8 cellular contexts compared by ENCODE assay signal in genomic region chr12:107685360-107686248, GRCh38. TPM values are rescaled to one million over a fixed set of nuclear protein-coding genes. Genes with fewer than 3 reads are reported as not detected.
DNase-seq lines count a peak whose midpoint lies in the region; ATAC-seq and TF ChIP-seq lines count a peak whose summit lies in the region.

Gene PWP1, plus strand, starts transcription at chr12:107685799. Its CDS starts 101 bp downstream, at chr12:107685900.

- H3K4me1 Mint-ChIP-seq in H9 (peaks cover 13 to 14% of the 10 kb centered on the region in 2 experiments), nephron (peaks cover 23% of the 10 kb centered on the region)

- H2BK120ac ChIP-seq in H9 (ENCODE audit: low read depth, low read length, poor library complexity, severe bottlenecking), result peak within 1 kb of the TSS; percentile 84

- no peak within 1 kb of the TSS for H3K56ac ChIP-seq in H9 (ENCODE audit: insufficient read length, low read depth, low read length)

- H3K4me3 ChIP-seq in MG63 (peak within 1 kb of the TSS; percentile 96), fibroblast of the aortic adventitia (ENCODE audit: low read depth, low read length) (peak within 1 kb of the TSS; percentile 100)

- H3K9ac ChIP-seq in ES-I3 (ENCODE audit: low read depth, low read length), result peak within 1 kb of the TSS; percentile 88
- peak within 1 kb of the TSS; percentile 90 for H3K9ac ChIP-seq in H9 (ENCODE audit: extremely low read depth, insufficient read length, low read length)

- peak; percentile 93 for ATAC-seq in stimulated activated naive CD8-positive, alpha-beta T cell treated with anti-CD3 and anti-CD28 coated beads, Interleukin-15, Interleukin-2, amounts not matched to agents 100 U/mL and 50 U/mL, for 24 hours

- peak within 1 kb of the TSS; percentile 26 for H3T11ph ChIP-seq in H9 (ENCODE audit: low read length)

- H3K4me3 Mint-ChIP-seq in H9, result peak within 1 kb of the TSS; percentile 97 to 99
- peak within 1 kb of the TSS; percentile 94 to 98 (median 97) for H3K4me3 Mint-ChIP-seq in nephron

- peaks cover 2% of the 10 kb centered on the region; the same call in 1 of the 2 replicates for H3K27me3 Mint-ChIP-seq in H9 (ENCODE audit: low read depth)
- H3K27me3 Mint-ChIP-seq in nephron (ENCODE audit: low read depth), result peaks cover 6% of the 10 kb centered on the region

- peaks cover 8% of the 10 kb centered on the region for H3K23me2 ChIP-seq in H9 (ENCODE audit: insufficient read length, low read depth, low read length, poor library complexity, severe bottlenecking)

- H3K14ac ChIP-seq in H9 (ENCODE audit: insufficient read depth, low read length), result peak within 1 kb of the TSS; percentile 92

- H3K36me3 Mint-ChIP-seq in H9 (ENCODE audit: insufficient read depth in 1 of 3, low read depth in 3 of 3) (peaks cover 14 to 31% (median 25%) of the 10 kb centered on the region in 3 experiments; a peak in 6 of 7 replicates), nephron (ENCODE audit: low read depth) (peaks cover 26% of the 10 kb centered on the region)

- peaks cover 6% of the 10 kb centered on the region; the same call in 1 of the 2 replicates for H3K4me1 ChIP-seq in ES-I3 (ENCODE audit: insufficient read depth, low read length)
- no peaks in the 10 kb centered on the region for H3K4me1 ChIP-seq in H9 (ENCODE audit: insufficient read depth, low read length)

- H4K8ac ChIP-seq in H9 (replicated peaks; ENCODE audit: insufficient read length, low read depth, low read length), result peak within 1 kb of the TSS; percentile 51

- TF ChIP-seq CTCF in H9 (conservative IDR thresholded peaks at IDR 0.05), result no peak
- no peak for TF ChIP-seq CTCF in fibroblast of the aortic adventitia (IDR thresholded peaks at IDR 0.05; ENCODE audit: insufficient read depth, low read length)
- no peak for TF ChIP-seq CTCF in nephron (IDR thresholded peaks at IDR 0.05; ENCODE audit: unreplicated experiment in 3 of 3)

- H3K23ac ChIP-seq in H9 (ENCODE audit: insufficient read length, low read depth, low read length), result no peak within 1 kb of the TSS

- H2AK5ac ChIP-seq in H9 (ENCODE audit: insufficient read length, low read length), result no peak within 1 kb of the TSS

- H2BK5ac ChIP-seq in H9 (ENCODE audit: insufficient read length, low read length), result no peak within 1 kb of the TSS

- H2BK15ac ChIP-seq in H9 (ENCODE audit: low read depth, low read length), result no peak within 1 kb of the TSS

- no CpG with 5 or more reads among the region's 51 CpGs for WGBS in H9 (ENCODE audit: extremely low coverage, insufficient read length, low lambda C conversion rate)

- H2BK12ac ChIP-seq in H9 (ENCODE audit: insufficient read length, low read depth, low read length), result no peak within 1 kb of the TSS

- no peak within 1 kb of the TSS for H2AFZ ChIP-seq in H9 (ENCODE audit: low read length)

- H3K4ac ChIP-seq in H9 (ENCODE audit: low read depth, low read length), result no peak within 1 kb of the TSS; the same call in 1 of the 2 replicates

- H3K18ac ChIP-seq in H9 (ENCODE audit: insufficient read length, low read depth, low read length), result peak within 1 kb of the TSS; percentile 78

- H3K27me3 ChIP-seq in H9 (ENCODE audit: insufficient read depth, low read length) (no peaks in the 10 kb centered on the region), MG63 (no peaks in the 10 kb centered on the region)

- H3K79me2 ChIP-seq in H9 (ENCODE audit: insufficient read depth, low read length), result peaks cover 8% of the 10 kb centered on the region; the same call in 1 of the 2 replicates

- no peak within 1 kb of the TSS for H4K91ac ChIP-seq in H9 (ENCODE audit: insufficient read length, low read depth, low read length)

- H3K9me3 ChIP-seq in ES-I3 (ENCODE audit: control insufficient read depth, insufficient read depth, low read length) (no peaks in the 10 kb centered on the region), H9 (ENCODE audit: control insufficient read depth, low read depth, low read length) (no peaks in the 10 kb centered on the region), MG63 (no peaks in the 10 kb centered on the region)

- peaks cover 0 to 4% of the 10 kb centered on the region in 2 experiments; a peak in 3 of 5 replicates for H3K9me3 Mint-ChIP-seq in H9
- no peaks in the 10 kb centered on the region for H3K9me3 Mint-ChIP-seq in nephron

- no peak within 1 kb of the TSS for H2BK20ac ChIP-seq in H9 (ENCODE audit: low read depth, low read length, poor library complexity, severe bottlenecking)

- DNase-seq in H9 (peak; percentile 97), MG63 (peak; percentile 91), SHP77 (lab: John Stamatoyannopoulos, UW) (peak; percentile 87 to 92), fibroblast of the aortic adventitia (ENCODE audit: low read depth) (peak; percentile 95)
- DNase-seq in activated effector memory CD4-positive, alpha-beta T cell treated with Interleukin-2 at 50 U/mL for 16 hours, result peak; percentile 91
- peak; percentile 96 for DNase-seq in stimulated activated naive CD8-positive, alpha-beta T cell treated with anti-CD3 and anti-CD28 coated beads, Interleukin-15, Interleukin-2, amounts not matched to agents 100 U/mL and 50 U/mL, for 24 hours

- H4K5ac ChIP-seq in H9 (ENCODE audit: insufficient read length, low read depth, low read length), result peak within 1 kb of the TSS; percentile 53

- H3K79me1 ChIP-seq in H9 (ENCODE audit: insufficient read depth, low read depth, low read length, poor library complexity, severe bottlenecking), result no peaks in the 10 kb centered on the region

- H3K27ac Mint-ChIP-seq in H9, result peak within 1 kb of the TSS; percentile 99
- peak within 1 kb of the TSS; percentile 93 to 97 (median 96) for H3K27ac Mint-ChIP-seq in nephron

- H3K27ac ChIP-seq in H9 (ENCODE audit: insufficient read length, low read depth, low read length), result peak within 1 kb of the TSS; percentile 78

- H4K20me1 ChIP-seq in H9 (ENCODE audit: control insufficient read depth, insufficient read depth, insufficient read length), result no peaks in the 10 kb centered on the region

- H3K36me3 ChIP-seq in ES-I3 (ENCODE audit: insufficient read depth, low read length) (peaks cover 5% of the 10 kb centered on the region; the same call in 1 of the 2 replicates), MG63 (peaks cover 34% of the 10 kb centered on the region)

- H3K4me2 ChIP-seq in H9 (ENCODE audit: insufficient read depth, insufficient read length, low read length), result peak within 1 kb of the TSS; percentile 100

RNA-seq across cellular contexts. Expression of gene PWP1, which starts in this region (rescaled TPM):
- total RNA-seq in H9 (2021) (49.7 and 53.3 TPM in 2 replicates), fibroblast of the aortic adventitia (ENCODE audit: low replicate concordance) (72.0 and 142 TPM in 2 replicates)
- total RNA-seq in MG63 (2014; rRNA removed; shearing (Covaris generic); ENCODE audit: low replicate concordance), result 29.2 and 47.3 TPM in 2 replicates

Comparison
In these comparisons a context has a peak if more than half of its experiments do, and no peak if none do; other contexts are left out.
1. Peak in every context shown above with its lines: DNase-seq, ATAC-seq, H3K4me3 ChIP-seq and H3K27ac ChIP-seq.